Comparison of ENCODE assay signal across 29 cellular contexts in the genomic region with DNA sequence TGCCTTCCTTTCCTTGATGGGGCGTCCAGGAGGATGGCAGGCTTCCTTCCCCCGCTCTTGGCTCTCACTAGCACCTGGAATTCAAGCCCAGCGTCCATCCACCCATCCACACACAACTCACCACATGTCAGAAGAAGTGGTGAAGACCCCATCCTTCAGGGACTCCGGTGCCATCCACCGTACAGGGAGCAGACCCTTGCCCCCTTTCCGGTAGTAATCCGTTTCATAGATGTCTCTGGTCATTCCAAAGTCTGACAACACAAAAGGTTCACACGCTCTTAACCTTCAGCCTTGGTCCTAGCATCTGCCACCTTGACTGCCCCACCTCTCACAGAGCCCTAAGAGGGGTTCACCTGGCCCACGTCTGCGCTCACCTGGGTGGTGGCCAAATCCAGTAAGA.
"Had no signal": no experiment of that assay in that cellular context is flagged by ENCODE, and none has a peak within 500 bp of the region (broad histone marks: within the 10 kb centered on the region; RNA-seq: fewer than 3 reads in every experiment).

No MANE protein-coding gene starts in this region.

- H3K9me3 ChIP-seq: colonic mucosa, gastrocnemius medialis had no signal

- DNase-seq: colonic mucosa; cortex of kidney; dermis blood vessel endothelial cell; effector CD4-positive, alpha-beta T cell; effector CD8-positive, alpha-beta T cell; effector memory CD4-positive, alpha-beta T cell; effector memory CD8-positive, alpha-beta T cell; endodermal cell; erythroblast; esophagus squamous epithelium; foreskin fibroblast; foreskin keratinocyte; foreskin melanocyte; gastrocnemius medialis; glutamatergic neuron; head of caudate nucleus; heart left ventricle; heart right ventricle had no signal

- H3K4me3 ChIP-seq: colonic mucosa, coronary artery, dorsolateral prefrontal cortex, esophagus muscularis mucosa, esophagus squamous epithelium, gastrocnemius medialis, gastroesophageal sphincter, heart left ventricle, heart right ventricle had no signal

- H3K27ac Mint-ChIP-seq: dendritic cell treated with granulocyte-macrophage colony-stimulating factor and Interleukin-4, amounts not matched to agents 40 ng/mL and 50 ng/mL, for 4 days; effector memory CD8-positive, alpha-beta T cell; endodermal cell had no signal

- H3K27me3 Mint-ChIP-seq: dendritic cell treated with granulocyte-macrophage colony-stimulating factor and Interleukin-4, amounts not matched to agents 40 ng/mL and 50 ng/mL, for 4 days had no signal

- H3K4me3 Mint-ChIP-seq: dendritic cell treated with granulocyte-macrophage colony-stimulating factor and Interleukin-4, amounts not matched to agents 40 ng/mL and 50 ng/mL, for 4 days; effector memory CD8-positive, alpha-beta T cell; endodermal cell had no signal

- H3K27me3 ChIP-seq: colonic mucosa, dorsolateral prefrontal cortex, esophagus muscularis mucosa, esophagus squamous epithelium, foreskin keratinocyte, gastrocnemius medialis, gastroesophageal sphincter, heart left ventricle, heart right ventricle had no signal

- FAIRE-seq: colon, endometrium, endothelial cell of umbilical vein, frontal cortex had no signal

- H3K4me1 Mint-ChIP-seq: endodermal cell had no signal

- ATAC-seq: effector memory CD8-positive, alpha-beta T cell; esophagus mucosa; foreskin keratinocyte; gastrocnemius medialis; gastroesophageal sphincter; heart left ventricle; heart right ventricle had no signal

- H3K4me1 ChIP-seq: colonic mucosa, esophagus muscularis mucosa, esophagus squamous epithelium, foreskin keratinocyte, gastrocnemius medialis, gastroesophageal sphincter, heart left ventricle, heart right ventricle had no signal

- H3K27ac ChIP-seq: colonic mucosa, coronary artery, dorsolateral prefrontal cortex, epithelial cell of prostate, esophagus muscularis mucosa, esophagus squamous epithelium, foreskin keratinocyte, gastrocnemius medialis, gastroesophageal sphincter, heart left ventricle, heart right ventricle had no signal
